Comparison of ENCODE assay signal across 22 cellular contexts in the genomic region with DNA sequence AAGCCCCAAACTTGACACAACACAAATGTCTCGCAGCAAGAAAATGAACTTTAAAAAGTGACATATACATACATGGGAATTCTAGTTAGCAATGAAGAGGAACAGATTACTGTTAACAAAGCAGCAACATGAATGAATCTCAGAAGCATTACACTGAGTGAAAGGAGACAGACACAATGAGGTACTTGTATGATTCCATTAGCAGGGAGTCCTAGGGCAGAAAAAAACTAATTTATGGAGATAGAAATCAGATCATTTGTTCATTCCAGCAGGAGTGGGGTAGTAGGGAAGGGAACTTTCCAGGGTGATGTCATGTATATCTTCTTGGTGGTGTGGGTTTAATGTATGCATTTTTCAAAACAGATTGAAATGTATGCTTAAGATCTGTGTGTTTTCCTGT.
"Had no signal": no experiment of that assay in that cellular context is flagged by ENCODE, and none has a peak within 500 bp of the region (broad histone marks: within the 10 kb centered on the region; RNA-seq: fewer than 3 reads in every experiment).

No MANE protein-coding gene starts in this region.

- FAIRE-seq: endothelial cell of umbilical vein had no signal

- H3K9me3 Mint-ChIP-seq: nephron progenitor cell had no signal

- DNase-seq: effector CD4-positive, alpha-beta T cell; endodermal cell; erythroblast; foreskin keratinocyte; heart left ventricle; hippocampal formation; left colon; left ventricle myocardium superior; naive thymus-derived CD4-positive, alpha-beta T cell; nephron progenitor cell; nucleus accumbens; ovary; right cardiac atrium; stimulated activated CD4-positive, alpha-beta T cell treated with anti-CD3 and anti-CD28 coated beads, Interleukin-2, amount 100 ng/mL, for 48 hours; stimulated activated naive CD4-positive, alpha-beta T cell treated with Interleukin-2 at 50 U/mL for 16 hours; testis had no signal

- H3K36me3 Mint-ChIP-seq: naive thymus-derived CD4-positive, alpha-beta T cell had no signal

- H3K4me3 Mint-ChIP-seq: endodermal cell; naive thymus-derived CD4-positive, alpha-beta T cell; nephron progenitor cell had no signal

- H3K27ac Mint-ChIP-seq: endodermal cell; naive thymus-derived CD4-positive, alpha-beta T cell; nephron progenitor cell; progenitor cell of endocrine pancreas had no signal

- H3K27ac ChIP-seq: coronary artery, foreskin keratinocyte, heart left ventricle, ovary, testis had no signal

- H3K27me3 ChIP-seq: foreskin keratinocyte, heart left ventricle, ovary, testis, tibial nerve had no signal

- H3K27me3 Mint-ChIP-seq: progenitor cell of endocrine pancreas had no signal

- H3K4me1 ChIP-seq: foreskin keratinocyte, testis had no signal

- H3K36me3 ChIP-seq: heart left ventricle, ovary, tibial nerve had no signal

- H3K9me3 ChIP-seq: heart left ventricle, ovary, testis, tibial nerve had no signal

- H3K4me1 Mint-ChIP-seq: naive thymus-derived CD4-positive, alpha-beta T cell; nephron progenitor cell had no signal

- H3K4me2 ChIP-seq: smooth muscle cell had no signal

- H3K4me3 ChIP-seq: coronary artery, heart left ventricle, lung, ovary, smooth muscle cell, testis, tibial nerve had no signal
